ENCODE assay signal across 12 cellular contexts in the genomic region with DNA sequence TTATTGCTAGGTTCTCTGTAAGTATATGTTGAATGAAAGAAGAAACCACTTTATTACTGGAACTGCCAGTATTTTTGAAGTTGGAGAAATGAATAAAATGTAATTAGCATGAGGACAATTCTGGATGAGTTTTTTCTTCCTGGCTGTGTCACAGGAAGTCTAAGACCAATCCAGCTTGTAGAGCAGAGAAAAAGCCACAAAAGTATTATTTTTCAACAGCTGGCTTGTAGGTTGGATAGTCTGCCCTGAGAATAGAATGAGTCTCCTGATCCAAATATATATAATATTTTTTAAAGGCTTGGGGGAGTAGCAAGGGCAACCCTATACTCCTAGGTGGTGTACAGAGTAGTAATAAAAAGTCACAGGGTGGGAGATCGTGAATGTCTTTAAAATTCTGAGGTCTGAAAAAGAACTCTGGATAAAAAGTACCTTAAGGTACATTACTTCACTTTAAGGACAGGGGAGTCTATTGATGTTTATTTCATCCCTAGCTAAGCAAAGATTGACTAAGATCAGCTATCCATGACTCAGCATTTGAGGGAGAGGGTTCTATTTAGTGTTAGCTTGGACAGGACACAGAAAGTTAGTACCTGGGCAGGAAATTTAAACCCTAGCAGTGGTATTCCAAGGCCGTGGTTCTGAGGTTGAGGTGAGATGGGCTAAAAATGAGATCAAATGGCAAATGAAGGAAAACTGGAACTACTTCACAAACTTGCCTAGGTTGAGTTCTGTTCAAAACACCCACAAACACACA. TPM values are rescaled to one million over a fixed set of nuclear protein-coding genes. Genes with fewer than 3 reads are reported as not detected.
DNase-seq lines count a peak whose midpoint lies in the region; ATAC-seq, FAIRE-seq and TF ChIP-seq lines count a peak whose summit lies in the region.
"Had no signal": no experiment of that assay in that cellular context is flagged by ENCODE, and none has a peak within 500 bp of the region (broad histone marks: within the 10 kb centered on the region; RNA-seq: fewer than 3 reads in every experiment).

No MANE protein-coding gene starts in this region.

- H3K36me3 ChIP-seq in gastroesophageal sphincter: no peaks in the 10 kb centered on the region
- no peaks in the 10 kb centered on the region for H3K36me3 ChIP-seq in pancreas
- no peaks in the 10 kb centered on the region for H3K36me3 ChIP-seq in Karpas-422 (ENCODE audit: insufficient read depth, low read length)

- 12% methylated on average over 2 of the region's 2 CpGs for WGBS in A549 (ENCODE audit: missing lambda C conversion rate)
- 43 to 51% methylated on average over 1 to 2 of the region's 2 CpGs for WGBS in gastroesophageal sphincter (ENCODE audit: low coverage in 1 of 2), 2 donors
- WGBS in pancreas, 2 donors: 54 to 56% methylated on average over 2 of the region's 2 CpGs

- H3K4me1 ChIP-seq in A549 (peaks cover 39% of the 10 kb centered on the region), gastroesophageal sphincter (peaks cover 20 to 84% (median 31%) of the 10 kb centered on the region in 3 donors), pancreas (peaks cover 17 to 31% (median 19%) of the 10 kb centered on the region in 3 donors), Karpas-422 (ENCODE audit: low read length) (no peaks in the 10 kb centered on the region)

- H3K27ac ChIP-seq in A549 (peak overlapping the region; percentile 71 to 85), gastroesophageal sphincter (peak overlapping the region; percentile 72 to 75 (median 74)), pancreas (peak overlapping the region in 2 of 4 donors; percentile 25 to 31), Karpas-422 (ENCODE audit: low read length) (no peak overlapping the region)

- no peaks in the 10 kb centered on the region for H3K27me3 ChIP-seq in gastroesophageal sphincter
- no peaks in the 10 kb centered on the region for H3K27me3 ChIP-seq in pancreas
- no peaks in the 10 kb centered on the region for H3K27me3 ChIP-seq in Karpas-422 (ENCODE audit: low read length)

- peak; percentile 31 to 62 for DNase-seq in A549 (ENCODE audit: low read depth in 1 of 2, low spot score in 1 of 2)
- DNase-seq in RPMI8226: peak; percentile 20
- DNase-seq in pancreas: no peak
- no peak for DNase-seq in KBM-7
- DNase-seq in Karpas-422: no peak
- DNase-seq: activated CD4-positive, alpha-beta T cell treated with anti-CD3 and anti-CD28 coated beads, Interleukin-2, amount 10 ng/mL, durations not matched to agents 7 days and 5 days; activated gamma-delta T cell treated with Interleukin-2 at 50 U/mL for 16 hours; NCI-H146 had no signal

- no peak for TF ChIP-seq CTCF in A549 (IDR thresholded peaks at IDR 0.05)
- no peak for TF ChIP-seq CTCF in gastroesophageal sphincter (IDR thresholded peaks at IDR 0.05)
- no peak for TF ChIP-seq CTCF in pancreas (IDR thresholded peaks at IDR 0.05)

- POLR2A ChIA-PET in A549 (lab: Yijun Ruan, JAX): interaction anchor here (1.3 kb wide), 1 partner anchor 32 kb away, joined by 13 read pairs; a partner anchor contains a TSS

- H3K4me2 ChIP-seq in A549 (peak overlapping the region; percentile 54), Karpas-422 (ENCODE audit: low read depth, low read length, poor library complexity, severe bottlenecking) (no peak overlapping the region)

- H4K20me1 ChIP-seq in Karpas-422 (ENCODE audit: insufficient read depth, low read depth, low read length): no peaks in the 10 kb centered on the region

- in situ Hi-C loops in KBM-7 (cut with MboI; ENCODE audit: low pct_unique_long_range_greater_than_20kb, low sequenced_read_pairs): no loop called here

- ATAC-seq in A549 (peak; percentile 58 to 78; a peak in 4 of 6 replicates), gastroesophageal sphincter (no peak), pancreas (peak; percentile 43 to 52 (median 48)), GM19324 (IDR thresholded peaks at IDR 0.05; ENCODE audit: low FRiP score, unreplicated experiment) (no peak), HG03520 (IDR thresholded peaks at IDR 0.05; ENCODE audit: unreplicated experiment) (no peak)
- ATAC-seq: stimulated activated memory B cell treated with anti-CD40 and anti-IgM and Interleukin-4, amounts not matched to agents 10 μg/mL and 1 μg/mL and 100 μg/mL, for 72 hours had no signal

- CTCF ChIA-PET in A549 (lab: Yijun Ruan, JAX): interaction anchor here (1.0 to 1.1 kb wide), 2 partner anchors 8 to 10 kb away, joined by 3 to 4 read pairs; no protein-coding TSS in a partner anchor

- H3K9me3 ChIP-seq in A549 (no peaks in the 10 kb centered on the region), gastroesophageal sphincter (no peaks in the 10 kb centered on the region), pancreas (no peaks in the 10 kb centered on the region), Karpas-422 (ENCODE audit: low read length) (no peaks in the 10 kb centered on the region)

- FAIRE-seq in A549 (lab: Jason Lieb, UNC) (no peak), pancreas (lab: Jason Lieb, UNC) (no peak)

- TF ChIP-seq POLR2A in A549 (IDR thresholded peaks at IDR 0.05; ENCODE audit: low read length) (no peak), gastroesophageal sphincter (IDR thresholded peaks at IDR 0.05) (no peak)

- H3K9ac ChIP-seq in Karpas-422 (ENCODE audit: low read length): no peak overlapping the region

- H2AFZ ChIP-seq in Karpas-422 (ENCODE audit: low read length): no peak overlapping the region

- no peak for TF ChIP-seq RAD21 in A549 (conservative IDR thresholded peaks at IDR 0.05 in 1 of 2, IDR thresholded peaks at IDR 0.05 in 1 of 2)

- TF ChIP-seq EP300 in A549 (IDR thresholded peaks at IDR 0.05) (no peak), gastroesophageal sphincter (IDR thresholded peaks at IDR 0.05) (no peak)

- intact Hi-C loops in pancreas (cut with DNase I): no loop called here

- H3K79me2 ChIP-seq in Karpas-422 (ENCODE audit: low read length): no peaks in the 10 kb centered on the region

- no peaks in the 10 kb centered on the region for H3K9me2 ChIP-seq in Karpas-422 (replicated peaks; ENCODE audit: insufficient read depth, low read length)

- H3K4me3 ChIP-seq in A549 (no peak overlapping the region), gastroesophageal sphincter (no peak overlapping the region), pancreas (no peak overlapping the region), Karpas-422 (ENCODE audit: low read length) (no peak overlapping the region)

TF ChIP-seq in A549, 52 proteins besides CTCF, POLR2A, EP300 and RAD21:
- TF ChIP-seq MAFK (IDR thresholded peaks at IDR 0.05; ENCODE audit: partially characterized antibody): peak; percentile 99
- no peak for TF ChIP-seq EHF (CRISPR knock-in tag; IDR thresholded peaks at IDR 0.05)
- TF ChIP-seq, protein P1, sequence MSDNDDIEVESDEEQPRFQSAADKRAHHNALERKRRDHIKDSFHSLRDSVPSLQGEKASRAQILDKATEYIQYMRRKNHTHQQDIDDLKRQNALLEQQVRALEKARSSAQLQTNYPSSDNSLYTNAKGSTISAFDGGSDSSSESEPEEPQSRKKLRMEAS (IDR thresholded peaks at IDR 0.05): no peak
- TF ChIP-seq FOSL2 (IDR thresholded peaks at IDR 0.05): 0 out of 2 replicates have a peak, but pooled peaks have one; percentile 15
- TF ChIP-seq FOSL2 (CRISPR knock-in tag; IDR thresholded peaks at IDR 0.05): peak; percentile 66
- TF ChIP-seq CEBPB (IDR thresholded peaks at IDR 0.05): peak in 1 of 2 experiments; percentile 32; a peak in 1 of 4 replicates
- peak; percentile 94 for TF ChIP-seq NFE2L2 (conservative IDR thresholded peaks at IDR 0.05; ENCODE audit: low read length)

RNA-seq across cellular contexts. Expression of a gene that starts 31.7 kb away (rescaled TPM):
- polyA plus RNA-seq in A549 (2011; rRNA removed) (12.3 and 25.0 TPM in 2 replicates), A549 (2017; fragmentation: RNase III; extraction: RNeasy Plus Mini Kit Qiagen cat#74134 plus additional on column Dnase treatment) (6.8 to 9.2 TPM (median 8.2 TPM) in 3 replicates), pancreas (10 to 100 TPM; 14.0 to 26.8 TPM)
- 2.7 and 3.7 TPM in 2 replicates for polyA plus RNA-seq in A549 (2012; cell fraction: cytosol; rRNA removed)
- 0.97 and 1.7 TPM in 2 replicates for polyA plus RNA-seq in A549 (2012; cell fraction: nucleus; rRNA removed)
- polyA minus RNA-seq in A549 (2011; rRNA and poly(A)+ RNA removed): 17.9 and 22.3 TPM in 2 replicates
- total RNA-seq in gastroesophageal sphincter (10 to 100 TPM; 32.1 to 96.3 (median 57.2) TPM), pancreas (10 to 100 TPM; 31.4 to 65.8 (median 43.2) TPM)
- total RNA-seq in Karpas-422 (2014; rRNA removed; shearing (Covaris generic); ENCODE audit: low replicate concordance): not detected in 2 replicates

Comparison
In these comparisons a context has a peak if more than half of its experiments do, and no peak if none do; other contexts are left out.
1. ATAC-seq: peak in A549 (2 of 2) and pancreas (4 of 4); none in gastroesophageal sphincter (single experiment), GM19324 (single experiment) and HG03520 (single experiment).
2. DNase-seq: peak in A549 (2 of 2) and RPMI8226 (single experiment); none in pancreas (0 of 6), KBM-7 (single experiment) and Karpas-422 (single experiment).
3. RNA of a gene that starts 31.7 kb away (total RNA-seq): 32.1 to 96.3 TPM in gastroesophageal sphincter and 31.4 to 65.8 TPM in pancreas; not detected in Karpas-422; every median in the first group is over 10 times any median in the second.